2 cellular contexts compared by ENCODE assay signal in the genomic region with DNA sequence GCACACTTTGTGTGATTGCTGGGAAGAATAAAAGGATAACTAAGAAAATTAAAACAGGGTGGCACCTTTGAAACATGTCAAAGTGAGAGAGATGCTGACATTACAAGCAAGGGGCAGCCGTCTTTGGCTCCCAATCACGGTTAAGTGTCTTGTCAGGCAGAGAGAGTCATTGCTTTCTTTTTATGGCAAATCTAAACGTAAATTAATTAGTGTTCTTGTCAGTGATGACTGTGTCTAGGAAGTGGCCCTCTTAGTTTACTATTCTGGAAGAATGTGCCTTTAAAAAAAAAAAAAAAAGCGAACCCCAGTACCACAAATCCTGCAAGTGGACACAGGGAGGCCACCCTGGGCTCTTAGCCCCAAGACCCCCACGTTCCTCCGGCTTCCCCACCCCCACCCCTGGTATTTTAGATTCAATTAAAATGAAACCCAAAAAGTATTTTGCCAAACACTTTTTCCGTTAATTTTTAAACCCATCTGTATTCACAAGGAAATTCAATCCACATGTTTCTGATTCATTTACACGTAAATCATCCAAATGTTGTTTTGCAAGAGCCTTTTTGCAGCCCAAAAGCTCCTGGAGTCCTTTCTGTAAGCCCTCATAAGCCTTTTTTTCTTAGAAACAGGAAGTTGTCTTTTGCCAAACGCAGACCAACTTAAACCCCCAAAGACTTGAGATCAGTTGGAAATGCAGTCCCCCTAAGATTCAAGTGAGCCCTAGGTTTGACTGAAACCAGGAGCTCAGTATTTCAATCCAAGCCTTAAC.
A peak's percentile ranks its signal among the peaks of the same experiment; 100 is the strongest.
TF ChIP-seq lines count a peak whose summit lies in the region.

No MANE protein-coding gene starts in this region.

TF ChIP-seq in SK-N-SH, 30 proteins besides CTCF, POLR2A, EP300 and RAD21 (continued from another document):
- TF ChIP-seq, protein P1, sequence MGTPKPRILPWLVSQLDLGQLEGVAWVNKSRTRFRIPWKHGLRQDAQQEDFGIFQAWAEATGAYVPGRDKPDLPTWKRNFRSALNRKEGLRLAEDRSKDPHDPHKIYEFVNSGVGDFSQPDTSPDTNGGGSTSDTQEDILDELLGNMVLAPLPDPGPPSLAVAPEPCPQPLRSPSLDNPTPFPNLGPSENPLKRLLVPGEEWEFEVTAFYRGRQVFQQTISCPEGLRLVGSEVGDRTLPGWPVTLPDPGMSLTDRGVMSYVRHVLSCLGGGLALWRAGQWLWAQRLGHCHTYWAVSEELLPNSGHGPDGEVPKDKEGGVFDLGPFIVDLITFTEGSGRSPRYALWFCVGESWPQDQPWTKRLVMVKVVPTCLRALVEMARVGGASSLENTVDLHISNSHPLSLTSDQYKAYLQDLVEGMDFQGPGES (IDR thresholded peaks at IDR 0.05; ENCODE audit: low read depth, low read length) = no peak
- TF ChIP-seq TCF12 (IDR thresholded peaks at IDR 0.05) = peak; percentile 39; the same call in 1 of the 2 replicates
- TF ChIP-seq CHD2 (IDR thresholded peaks at IDR 0.05; ENCODE audit: low read length, partially characterized antibody) = no peak
- no peak for TF ChIP-seq TAF1 (IDR thresholded peaks at IDR 0.05; ENCODE audit: borderline replicate concordance, low read depth, low read length)

TF ChIP-seq in SK-N-SH treated with all-trans-retinoic acid at 6 μM for 48 hours, 23 proteins besides CTCF, POLR2A, EP300 and RAD21:
- TF ChIP-seq, protein P2, sequence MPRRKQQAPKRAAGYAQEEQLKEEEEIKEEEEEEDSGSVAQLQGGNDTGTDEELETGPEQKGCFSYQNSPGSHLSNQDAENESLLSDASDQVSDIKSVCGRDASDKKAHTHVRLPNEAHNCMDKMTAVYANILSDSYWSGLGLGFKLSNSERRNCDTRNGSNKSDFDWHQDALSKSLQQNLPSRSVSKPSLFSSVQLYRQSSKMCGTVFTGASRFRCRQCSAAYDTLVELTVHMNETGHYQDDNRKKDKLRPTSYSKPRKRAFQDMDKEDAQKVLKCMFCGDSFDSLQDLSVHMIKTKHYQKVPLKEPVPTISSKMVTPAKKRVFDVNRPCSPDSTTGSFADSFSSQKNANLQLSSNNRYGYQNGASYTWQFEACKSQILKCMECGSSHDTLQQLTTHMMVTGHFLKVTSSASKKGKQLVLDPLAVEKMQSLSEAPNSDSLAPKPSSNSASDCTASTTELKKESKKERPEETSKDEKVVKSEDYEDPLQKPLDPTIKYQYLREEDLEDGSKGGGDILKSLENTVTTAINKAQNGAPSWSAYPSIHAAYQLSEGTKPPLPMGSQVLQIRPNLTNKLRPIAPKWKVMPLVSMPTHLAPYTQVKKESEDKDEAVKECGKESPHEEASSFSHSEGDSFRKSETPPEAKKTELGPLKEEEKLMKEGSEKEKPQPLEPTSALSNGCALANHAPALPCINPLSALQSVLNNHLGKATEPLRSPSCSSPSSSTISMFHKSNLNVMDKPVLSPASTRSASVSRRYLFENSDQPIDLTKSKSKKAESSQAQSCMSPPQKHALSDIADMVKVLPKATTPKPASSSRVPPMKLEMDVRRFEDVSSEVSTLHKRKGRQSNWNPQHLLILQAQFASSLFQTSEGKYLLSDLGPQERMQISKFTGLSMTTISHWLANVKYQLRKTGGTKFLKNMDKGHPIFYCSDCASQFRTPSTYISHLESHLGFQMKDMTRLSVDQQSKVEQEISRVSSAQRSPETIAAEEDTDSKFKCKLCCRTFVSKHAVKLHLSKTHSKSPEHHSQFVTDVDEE (CRISPR knock-in tag; IDR thresholded peaks at IDR 0.05) = no peak
- TF ChIP-seq TOX (CRISPR knock-in tag; IDR thresholded peaks at IDR 0.05; ENCODE audit: borderline replicate concordance) (no peak), ARNTL (CRISPR knock-in tag; IDR thresholded peaks at IDR 0.05; ENCODE audit: borderline replicate concordance, low read depth) (no peak)
TF ChIP-seq in SK-N-SH treated with all-trans-retinoic acid at 6 μM for 48 hours: peak in this region for 0.
